Comparison of ENCODE assay signal across 19 cellular contexts in genomic region chr19:51012661-51013190, GRCh38. TPM values are rescaled to one million over a fixed set of nuclear protein-coding genes. Genes with fewer than 3 reads are reported as not detected.
A peak's percentile ranks its signal among the peaks of the same experiment; 100 is the strongest.
DNase-seq lines count a peak whose midpoint lies in the region; FAIRE-seq and TF ChIP-seq lines count a peak whose summit lies in the region.
"Had no signal": no experiment of that assay in that cellular context is flagged by ENCODE, and none has a peak within 500 bp of the region (broad histone marks: within the 10 kb centered on the region; RNA-seq: fewer than 3 reads in every experiment).

No MANE protein-coding gene starts in this region.

- no peaks in the 10 kb centered on the region for H3K9me3 ChIP-seq in BLaER1 treated with 17β-estradiol and CSF1 and Interleukin-3, amounts not matched to agents 10 nM and 100 nM (replicated peaks in 1 of 11)
- H3K9me3 ChIP-seq in MG63 (no peaks in the 10 kb centered on the region; the same call in 1 of the 2 replicates), ascending aorta (no peaks in the 10 kb centered on the region)
- H3K9me3 ChIP-seq: BE2C had no signal

- peak overlapping the region in 10 of 11 experiments; percentile 10 to 58 (median 50); a peak in 19 of 22 replicates for H3K4me2 ChIP-seq in BLaER1 treated with 17β-estradiol and CSF1 and Interleukin-3, amounts not matched to agents 10 nM and 100 nM

- H3K4me3 ChIP-seq in BLaER1 treated with 17β-estradiol and CSF1 and Interleukin-3, amounts not matched to agents 10 nM and 100 nM = no peak overlapping the region
- no peak overlapping the region for H3K4me3 ChIP-seq in MG63
- H3K4me3 ChIP-seq in bronchial epithelial cell (ENCODE audit: low read depth, low read length) = no peak overlapping the region
- H3K4me3 ChIP-seq in ascending aorta = no peak overlapping the region

- TF ChIP-seq CTCF in bronchial epithelial cell (IDR thresholded peaks at IDR 0.05; ENCODE audit: insufficient read depth, low read length, severe bottlenecking) (no peak), D721Med (IDR thresholded peaks at IDR 0.05; ENCODE audit: insufficient read depth, missing control alignments) (no peak), ascending aorta (IDR thresholded peaks at IDR 0.05) (no peak)

- intact Hi-C loops in ascending aorta (cut with DNase I) = no loop called here

- no peak overlapping the region for H3K9ac ChIP-seq in BLaER1 treated with 17β-estradiol and CSF1 and Interleukin-3, amounts not matched to agents 10 nM and 100 nM

- peaks cover 10 to 20% (median 15%) of the 10 kb centered on the region in 11 experiments for H3K27me3 ChIP-seq in BLaER1 treated with 17β-estradiol and CSF1 and Interleukin-3, amounts not matched to agents 10 nM and 100 nM
- peaks cover 10% of the 10 kb centered on the region; the same call in 1 of the 2 replicates for H3K27me3 ChIP-seq in MG63
- H3K27me3 ChIP-seq in bronchial epithelial cell (ENCODE audit: control insufficient read depth, insufficient read depth, low read length) = no peaks in the 10 kb centered on the region
- H3K27me3 ChIP-seq in ascending aorta = no peaks in the 10 kb centered on the region

- H3K27ac ChIP-seq in BLaER1 treated with 17β-estradiol and CSF1 and Interleukin-3, amounts not matched to agents 10 nM and 100 nM = peak overlapping the region in 7 of 11 experiments; percentile 3 to 26 (median 17); a peak in 6 of 22 replicates
- no peak overlapping the region for H3K27ac ChIP-seq in ascending aorta

- DNase-seq in MG63 (peak; percentile 11), bronchial epithelial cell (ENCODE audit: low read depth) (peak; percentile 40), left kidney (ENCODE audit: low read depth, low spot score) (peak; percentile 22), glomerular visceral epithelial cell (ENCODE audit: extremely low spot score) (no peak), D721Med (ENCODE audit: insufficient read length, low spot score) (no peak), ascending aorta (ENCODE audit: low spot score in 2 of 2) (no peak), frontal cortex (ENCODE audit: low spot score in 2 of 2) (no peak)
- DNase-seq: BE2C; CD4-positive, CD25-positive, alpha-beta regulatory T cell; DMS 273 treated with DMSO at 0.1 percent for 48 hours; DND-41; GDM1; HCEC 1CT; HFFc6; IMR-90; KG1 had no signal

- H4K20me1 ChIP-seq in BLaER1 treated with 17β-estradiol and CSF1 and Interleukin-3, amounts not matched to agents 10 nM and 100 nM = 0 out of 22 replicates have a peak, but pooled peaks cover 0 to 4% (median 0%) of the 10 kb centered on the region in 11 experiments

- peaks cover 0 to 29% (median 24%) of the 10 kb centered on the region in 10 experiments; a peak in 15 of 20 replicates for H3K4me1 ChIP-seq in BLaER1 treated with 17β-estradiol and CSF1 and Interleukin-3, amounts not matched to agents 10 nM and 100 nM
- H3K4me1 ChIP-seq in ascending aorta = no peaks in the 10 kb centered on the region
- H3K4me1 ChIP-seq: BE2C had no signal

- FAIRE-seq in bronchial epithelial cell (lab: Jason Lieb, UNC) = no peak
- FAIRE-seq in D721Med (lab: Jason Lieb, UNC) = no peak
- no peak for FAIRE-seq in frontal cortex (lab: Jason Lieb, UNC)
- FAIRE-seq: A204.1 had no signal

- no peaks in the 10 kb centered on the region for H3K36me3 ChIP-seq in BLaER1 treated with 17β-estradiol and CSF1 and Interleukin-3, amounts not matched to agents 10 nM and 100 nM
- H3K36me3 ChIP-seq in MG63 = no peaks in the 10 kb centered on the region
- H3K36me3 ChIP-seq in bronchial epithelial cell (ENCODE audit: control insufficient read depth, insufficient read depth, low read length) = no peaks in the 10 kb centered on the region
- H3K36me3 ChIP-seq in ascending aorta = no peaks in the 10 kb centered on the region
- H3K36me3 ChIP-seq: BE2C had no signal

RNA-seq across cellular contexts. Expression of gene KLK10, which starts 6.8 kb away (rescaled TPM):
- total RNA-seq in MG63 (2014; rRNA removed; shearing (Covaris generic); ENCODE audit: low replicate concordance) = 1.5 and 7.0 TPM in 2 replicates
- 6.6 and 28.0 TPM in 2 replicates for total RNA-seq in bronchial epithelial cell
- total RNA-seq in ascending aorta = 1.6 TPM
- not detected for total RNA-seq in frontal cortex
- total RNA-seq: CD4-positive, CD25-positive, alpha-beta regulatory T cell; H4; HFFc6; IMR-90 had no signal

RNA-seq across cellular contexts. Expression of gene KLK8, which starts 11.3 kb away (rescaled TPM):
- not detected in 2 replicates for total RNA-seq in MG63 (2014; rRNA removed; shearing (Covaris generic); ENCODE audit: low replicate concordance)
- total RNA-seq in bronchial epithelial cell (7.6 and 91.1 TPM in 2 replicates), ascending aorta (not detected), frontal cortex (not detected)
- total RNA-seq: CD4-positive, CD25-positive, alpha-beta regulatory T cell; H4; HFFc6; IMR-90 had no signal

RNA-seq across cellular contexts. Expression of gene KLK11, which starts 13.7 kb away (rescaled TPM):
- not detected in 2 replicates for total RNA-seq in MG63 (2014; rRNA removed; shearing (Covaris generic); ENCODE audit: low replicate concordance)
- total RNA-seq in bronchial epithelial cell (1.6 and 52.0 TPM in 2 replicates), ascending aorta (not detected), frontal cortex (not detected)
- total RNA-seq: CD4-positive, CD25-positive, alpha-beta regulatory T cell; H4; HFFc6; IMR-90 had no signal

RNA-seq across cellular contexts. Expression of gene KLK12, which starts 22.1 kb away (rescaled TPM):
- total RNA-seq in MG63 (2014; rRNA removed; shearing (Covaris generic); ENCODE audit: low replicate concordance) = not detected in 2 replicates
- total RNA-seq in bronchial epithelial cell = 26.1 TPM in 1 of 2 replicates, not detected in the other
- total RNA-seq in ascending aorta = not detected
- not detected for total RNA-seq in frontal cortex
- total RNA-seq: CD4-positive, CD25-positive, alpha-beta regulatory T cell; H4; HFFc6; IMR-90 had no signal

RNA-seq across cellular contexts. Expression of gene KLK7, which starts 29.0 kb away (rescaled TPM):
- 17.9 and 31.4 TPM in 2 replicates for total RNA-seq in MG63 (2014; rRNA removed; shearing (Covaris generic); ENCODE audit: low replicate concordance)
- total RNA-seq in bronchial epithelial cell = 3.9 and 20.0 TPM in 2 replicates
- not detected for total RNA-seq in ascending aorta
- not detected for total RNA-seq in frontal cortex
- total RNA-seq: CD4-positive, CD25-positive, alpha-beta regulatory T cell; H4; HFFc6; IMR-90 had no signal

Comparison
In these comparisons a context has a peak if more than half of its experiments do, and no peak if none do; other contexts are left out.
1. H3K27ac ChIP-seq: peak in BLaER1 treated with 17β-estradiol and CSF1 and Interleukin-3, amounts not matched to agents 10 nM and 100 nM (7 of 11); none in ascending aorta (0 of 2).
2. DNase-seq: peak in MG63 (single experiment), bronchial epithelial cell (single experiment) and left kidney (single experiment); none in glomerular visceral epithelial cell (single experiment), D721Med (single experiment), ascending aorta (0 of 2) and frontal cortex (0 of 2).